9 cellular contexts compared by ENCODE assay signal in the genomic region with DNA sequence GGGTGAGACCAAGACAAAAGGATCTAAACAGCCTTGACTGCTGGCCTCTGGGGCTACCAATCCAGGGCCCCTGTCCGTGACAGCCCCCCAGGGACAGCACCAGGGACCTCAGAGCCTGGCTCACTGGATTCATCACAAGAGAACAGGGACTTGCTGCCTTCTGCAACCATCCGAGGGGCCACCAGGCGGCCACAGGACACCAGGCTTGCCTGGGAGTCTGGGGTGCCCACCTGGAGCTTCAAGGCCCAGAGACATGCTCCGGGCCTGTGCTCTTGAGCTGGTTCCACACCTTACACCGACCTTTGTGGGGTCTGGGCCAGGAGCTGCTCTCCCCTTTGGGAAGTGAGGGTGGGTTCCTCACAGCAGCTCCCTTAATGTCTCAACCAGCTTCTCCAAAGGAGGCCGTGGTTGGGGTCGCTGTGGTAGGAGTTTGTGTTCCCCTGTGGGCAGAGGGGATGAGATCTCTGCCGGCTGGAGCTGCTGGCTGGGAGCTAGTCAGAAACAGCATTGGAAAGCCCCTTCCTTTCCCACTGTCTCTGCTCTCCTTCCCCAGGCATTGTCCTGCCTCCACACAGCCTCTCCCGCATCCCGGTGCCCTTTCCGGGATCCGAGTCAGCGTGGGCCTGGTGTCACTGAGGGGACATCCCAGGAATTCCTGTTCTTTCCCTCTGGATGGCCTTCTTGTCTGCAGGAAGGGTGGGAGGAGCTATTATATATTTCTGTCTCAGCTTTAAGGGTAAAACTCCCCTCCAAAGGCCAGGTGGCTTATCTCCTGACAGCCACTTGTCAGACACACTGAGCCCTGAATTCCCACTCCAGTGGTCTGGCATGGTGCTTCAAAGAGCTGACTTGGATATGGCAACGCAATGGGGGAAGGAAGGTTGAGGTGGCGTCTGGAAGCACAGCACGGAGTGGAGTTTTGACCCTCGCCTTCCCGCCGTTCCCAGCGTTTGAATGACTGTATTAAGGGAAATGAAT. TPM values are rescaled to one million over a fixed set of nuclear protein-coding genes. Genes with fewer than 3 reads are reported as not detected.
DNase-seq lines count a peak whose midpoint lies in the region; ATAC-seq, FAIRE-seq and TF ChIP-seq lines count a peak whose summit lies in the region.
"Had no signal": no experiment of that assay in that cellular context is flagged by ENCODE, and none has a peak within 500 bp of the region (broad histone marks: within the 10 kb centered on the region; RNA-seq: fewer than 3 reads in every experiment).

No MANE protein-coding gene starts in this region.

- TF ChIP-seq POLR2A in esophagus muscularis mucosa (IDR thresholded peaks at IDR 0.05; ENCODE audit: low read depth), result no peak

- TF ChIP-seq CTCF in 22Rv1 (IDR thresholded peaks at IDR 0.05) (peak; percentile 31), esophagus muscularis mucosa (IDR thresholded peaks at IDR 0.05) (no peak)

- ATAC-seq in left cardiac atrium, result no peak
- ATAC-seq in HG02798 (IDR thresholded peaks at IDR 0.05; ENCODE audit: poor library complexity, unreplicated experiment), result no peak

- H3K9me3 ChIP-seq in esophagus muscularis mucosa, result no peaks in the 10 kb centered on the region

- peaks cover 11 to 53% (median 42%) of the 10 kb centered on the region in 4 donors for H3K4me1 ChIP-seq in esophagus muscularis mucosa

- no peak overlapping the region for H3K4me3 ChIP-seq in esophagus muscularis mucosa

- intact Hi-C loops in esophagus muscularis mucosa (cut with DNase I) (no loop called here), left cardiac atrium (cut with DNase I) (no loop called here)

- H3K27ac ChIP-seq in 22Rv1 (no peak overlapping the region), esophagus muscularis mucosa (replicated peaks in 1 of 4) (no peak overlapping the region)

- DNase-seq in GM18507 (ENCODE audit: extremely low spot score, insufficient read length, low read depth) (peak; percentile 45), SHP77 treated with DMSO at 0.1 percent for 48 hours (lab: John Stamatoyannopoulos, UW) (peak; percentile 20), hepatic stellate cell (ENCODE audit: low spot score) (peak; percentile 26), esophagus muscularis mucosa (ENCODE audit: extremely low spot score) (no peak), left cardiac atrium (no peak), GM03348 (ENCODE audit: low spot score) (no peak)
- DNase-seq: EL had no signal

- WGBS in esophagus muscularis mucosa, result 56% methylated on average over 15 of the region's 20 CpGs

- TF ChIP-seq EP300 in esophagus muscularis mucosa (IDR thresholded peaks at IDR 0.05), result no peak

- H3K27me3 ChIP-seq in esophagus muscularis mucosa, result peaks cover 0 to 1% (median 0%) of the 10 kb centered on the region in 4 donors

- peak; percentile 66 for FAIRE-seq in GM18507 (lab: Jason Lieb, UNC)

- no peaks in the 10 kb centered on the region for H3K36me3 ChIP-seq in esophagus muscularis mucosa

RNA-seq across cellular contexts. Expression of a gene that starts 5.1 kb away (rescaled TPM):
- 10 to 100 TPM; 12.0 to 43.5 (median 24.1) TPM for total RNA-seq in esophagus muscularis mucosa
- 1 to 10 TPM; 3.1 to 7.5 TPM for total RNA-seq in left cardiac atrium

Comparison
In these comparisons a context has a peak if more than half of its experiments do, and no peak if none do; other contexts are left out.
1. DNase-seq: peak in GM18507 (single experiment), SHP77 treated with DMSO at 0.1 percent for 48 hours (single experiment) and hepatic stellate cell (single experiment); none in esophagus muscularis mucosa (single experiment), left cardiac atrium (single experiment) and GM03348 (single experiment).